ENCODE assay signal across 13 cellular contexts in genomic region chr3:123991730-123992588, GRCh38. TPM values are rescaled to one million over a fixed set of nuclear protein-coding genes. Genes with fewer than 3 reads are reported as not detected.
DNase-seq lines count a peak whose midpoint lies in the region; ATAC-seq, FAIRE-seq and TF ChIP-seq lines count a peak whose summit lies in the region.
"Not testable (repeated sequence)": the region's sequence is repeated elsewhere in the genome, so short reads cannot be mapped to it uniquely, and the experiment has no call there.
"Had no signal": no experiment of that assay in that cellular context is flagged by ENCODE, and none has a peak within 500 bp of the region (broad histone marks: within the 10 kb centered on the region; RNA-seq: fewer than 3 reads in every experiment).

Gene ROPN1 (minus strand): TSS chr3:123992124. CDS start chr3:123980481, 11,643 bp downstream.

- not testable (repeated sequence) for TF ChIP-seq POLR2A in H1 (IDR thresholded peaks at IDR 0.05; ENCODE audit: control extremely low read depth in 1 of 2, low read depth in 2 of 2, low read length in 2 of 2)

- not testable (repeated sequence) for H3K9me1 ChIP-seq in keratinocyte (ENCODE audit: control insufficient read depth, extremely low read depth, insufficient read depth, low read length)

- H3K36me3 ChIP-seq in CD4-positive, alpha-beta memory T cell (ENCODE audit: insufficient read depth, low read length); WERI-Rb-1; H1 (ENCODE audit: control insufficient read depth in 2 of 4, insufficient read depth in 4 of 4, low read length in 3 of 4); keratinocyte (ENCODE audit: control insufficient read depth in 2 of 2, extremely low read depth in 1 of 2, insufficient read depth in 2 of 2, low read length in 2 of 2); neural cell (ENCODE audit: insufficient read depth, low read length); thoracic aorta: not testable (repeated sequence)

- H3K27ac ChIP-seq in CD4-positive, alpha-beta memory T cell (ENCODE audit: low read depth, low read length); WERI-Rb-1; H1 (ENCODE audit: low read depth, low read length); keratinocyte (ENCODE audit: control insufficient read depth, insufficient read depth, low read length); neural cell (ENCODE audit: low read length); thoracic aorta: not testable (repeated sequence)

- not testable (repeated sequence) for H3K56ac ChIP-seq in H1 (replicated peaks; ENCODE audit: insufficient read length, low read depth, low read length)

- not testable (repeated sequence) for DNase-seq in CD4-positive, alpha-beta memory T cell; WERI-Rb-1; H1 (ENCODE audit: low read depth in 1 of 2, low spot score in 2 of 2); keratinocyte (ENCODE audit: low read depth, low spot score); thoracic aorta (ENCODE audit: low spot score)

- H3K14ac ChIP-seq in H1 (ENCODE audit: insufficient read length): not testable (repeated sequence)

- not testable (repeated sequence) for H3K4me1 ChIP-seq in CD4-positive, alpha-beta memory T cell (ENCODE audit: insufficient read depth, low read length); H1 (replicated peaks in 1 of 4; ENCODE audit: control insufficient read depth in 3 of 4, insufficient read depth in 4 of 4, low read length in 3 of 4); keratinocyte (ENCODE audit: control insufficient read depth, extremely low read depth, insufficient read depth, low read length)
- peaks cover 13 to 25% of the 10 kb centered on the region in 2 donors for H3K4me1 ChIP-seq in thoracic aorta (ENCODE audit: control insufficient read depth in 1 of 2, low read depth in 2 of 2)

- not testable (repeated sequence) for H2AK5ac ChIP-seq in H1 (ENCODE audit: low read depth, low read length)

- H3K9me3 Mint-ChIP-seq in CD4-positive, alpha-beta memory T cell; activated naive CD4-positive, alpha-beta T cell treated with anti-CD3 and anti-CD28 coated beads, Interleukin-2, amount 50 U/mL, for 24 hours: not testable (repeated sequence)

- intact Hi-C loops in CD4-positive, alpha-beta memory T cell (cut with micrococcal nuclease): not testable (repeated sequence)

- not testable (repeated sequence) for H3K79me2 ChIP-seq in H1 (ENCODE audit: control insufficient read depth in 1 of 2, insufficient read depth in 2 of 2, low read length in 2 of 2); keratinocyte (ENCODE audit: control insufficient read depth, insufficient read depth, low read length); neural cell (replicated peaks; ENCODE audit: insufficient read depth, low read length)

- H2BK20ac ChIP-seq in H1 (ENCODE audit: low read length): not testable (repeated sequence)

- not testable (repeated sequence) for H2BK12ac ChIP-seq in H1 (ENCODE audit: low read depth, low read length)

- not testable (repeated sequence) for H4K91ac ChIP-seq in H1 (replicated peaks; ENCODE audit: insufficient read length, low read length)

- not testable (repeated sequence) for H3K4ac ChIP-seq in H1 (replicated peaks; ENCODE audit: insufficient read length, low read depth, low read length)

- H3K79me1 ChIP-seq in H1 (ENCODE audit: low read depth, low read length): not testable (repeated sequence)

- H2BK15ac ChIP-seq in H1 (ENCODE audit: low read length): not testable (repeated sequence)

- FAIRE-seq in H1 (lab: Jason Lieb, UNC): peak; percentile 94
- FAIRE-seq in keratinocyte (lab: Jason Lieb, UNC): peak; percentile 81

- CTCF ChIA-PET in CD4-positive, alpha-beta memory T cell (lab: Charles Lee; ENCODE audit: partially characterized antibody); H1 (lab: Charles Lee; ENCODE audit: partially characterized antibody): not testable (repeated sequence)

- 23% methylated on average over 3 of the region's 49 CpGs; no CpG with 5 or more reads in 1 of the 2 experiments for WGBS in H1 (ENCODE audit: extremely low coverage in 1 of 2, insufficient coverage in 1 of 2, insufficient read length in 1 of 2, insufficient replicate concordance in 2 of 2, low coverage in 1 of 2, low lambda C conversion rate in 2 of 2, missing lambda C conversion rate in 1 of 2), 2 experiments

- not testable (repeated sequence) for H3K27me3 ChIP-seq in CD4-positive, alpha-beta memory T cell (ENCODE audit: insufficient read depth, low read length); WERI-Rb-1 (ENCODE audit: insufficient read depth, low read depth, severe bottlenecking); thoracic aorta (replicated peaks; ENCODE audit: insufficient read depth)
- H3K27me3 ChIP-seq in H1 (replicated peaks in 1 of 4; ENCODE audit: control insufficient read depth in 3 of 4, extremely low read depth in 1 of 4, insufficient read depth in 3 of 4, low read length in 3 of 4) (peaks cover 4 to 28% (median 20%) of the 10 kb centered on the region in 4 experiments), keratinocyte (ENCODE audit: control insufficient read depth, extremely low read depth, insufficient read depth, low read length) (peaks cover 34% of the 10 kb centered on the region), neural cell (ENCODE audit: insufficient read depth, low read depth, low read length) (peaks cover 16% of the 10 kb centered on the region)

- not testable (repeated sequence) for H3K23ac ChIP-seq in H1 (ENCODE audit: insufficient read length)

- not testable (repeated sequence) for H3K23me2 ChIP-seq in H1 (ENCODE audit: low read depth, low read length)

- H3K4me1 Mint-ChIP-seq in CD4-positive, alpha-beta memory T cell; activated naive CD4-positive, alpha-beta T cell treated with anti-CD3 and anti-CD28 coated beads, Interleukin-2, amount 50 U/mL, for 24 hours: not testable (repeated sequence)

- not testable (repeated sequence) for H3K9ac ChIP-seq in H1 (replicated peaks in 1 of 4; ENCODE audit: extremely low read depth in 1 of 4, low read depth in 3 of 4, low read length in 3 of 4); keratinocyte (ENCODE audit: control insufficient read depth, extremely low read depth, insufficient read depth, low read length); neural cell (ENCODE audit: low read length)

- H3K4me3 Mint-ChIP-seq in CD4-positive, alpha-beta memory T cell: peak within 1 kb of the TSS; percentile 21 to 76 (median 66)
- peak within 1 kb of the TSS; percentile 71 for H3K4me3 Mint-ChIP-seq in activated naive CD4-positive, alpha-beta T cell treated with anti-CD3 and anti-CD28 coated beads, Interleukin-2, amount 50 U/mL, for 24 hours

- not testable (repeated sequence) for H4K5ac ChIP-seq in H1 (ENCODE audit: insufficient read length, low read depth, low read length)

- H4K8ac ChIP-seq in H1 (ENCODE audit: extremely low read depth, insufficient read depth, low read length): not testable (repeated sequence)

- not testable (repeated sequence) for H4K20me1 ChIP-seq in H1 (replicated peaks in 1 of 2; ENCODE audit: control insufficient read depth in 1 of 2, insufficient read depth in 2 of 2, low read length in 2 of 2); keratinocyte (ENCODE audit: control insufficient read depth, extremely low read depth, insufficient read depth, low read length); neural cell (ENCODE audit: insufficient read depth)

- POLR2A ChIA-PET in CD4-positive, alpha-beta memory T cell (lab: Charles Lee; ENCODE audit: partially characterized antibody); H1 (lab: Charles Lee; ENCODE audit: partially characterized antibody): not testable (repeated sequence)

- not testable (repeated sequence) for TF ChIP-seq CTCF in WERI-Rb-1 (IDR thresholded peaks at IDR 0.05; ENCODE audit: low read depth, low read length); H1 (IDR thresholded peaks at IDR 0.05; ENCODE audit: control extremely low read depth in 1 of 3, insufficient read depth in 1 of 3, low read depth in 1 of 3, low read length in 3 of 3); keratinocyte (optimal IDR thresholded peaks at IDR 0.05 in 1 of 3, IDR thresholded peaks at IDR 0.05 in 1 of 3, conservative IDR thresholded peaks at IDR 0.05 in 1 of 3; ENCODE audit: extremely low read depth in 1 of 3, insufficient read depth in 2 of 3, low read length in 3 of 3); neural cell (IDR thresholded peaks at IDR 0.05; ENCODE audit: poor library complexity, severe bottlenecking); thoracic aorta (IDR thresholded peaks at IDR 0.05)

- H3K9me3 ChIP-seq in CD4-positive, alpha-beta memory T cell (ENCODE audit: control insufficient read depth in 1 of 2, low read length in 2 of 2); WERI-Rb-1 (ENCODE audit: severe bottlenecking); H1 (ENCODE audit: insufficient read depth in 2 of 2, low read depth in 1 of 2, low read length in 1 of 2); keratinocyte (ENCODE audit: control insufficient read depth, low read depth, low read length); neural cell (ENCODE audit: low read length); thoracic aorta: not testable (repeated sequence)

- not testable (repeated sequence) for H3K27ac Mint-ChIP-seq in CD4-positive, alpha-beta memory T cell; activated naive CD4-positive, alpha-beta T cell treated with anti-CD3 and anti-CD28 coated beads, Interleukin-2, amount 50 U/mL, for 24 hours

- not testable (repeated sequence) for H2AFZ ChIP-seq in H1 (ENCODE audit: low read length); keratinocyte (ENCODE audit: control insufficient read depth, low read length); neural cell (ENCODE audit: low read depth, low read length)

- H2BK5ac ChIP-seq in H1 (ENCODE audit: low read depth, low read length): not testable (repeated sequence)

- peak within 1 kb of the TSS in 1 of 2 experiments; percentile 42; a peak in 1 of 4 replicates for H3K4me2 ChIP-seq in H1 (ENCODE audit: insufficient read depth in 1 of 2, low read depth in 2 of 2, low read length in 2 of 2)
- H3K4me2 ChIP-seq in keratinocyte (ENCODE audit: control insufficient read depth, extremely low read depth, insufficient read depth, low read depth, low read length); neural cell (ENCODE audit: low read length): not testable (repeated sequence)

- H3K9me2 ChIP-seq in neural cell (ENCODE audit: insufficient read depth, low read length): not testable (repeated sequence)

- not testable (repeated sequence) for H3F3A ChIP-seq in neural cell (ENCODE audit: insufficient read depth, low read length, poor library complexity, severe bottlenecking)

- not testable (repeated sequence) for H3K18ac ChIP-seq in H1 (ENCODE audit: extremely low read depth, low read length)

- H3K27me3 Mint-ChIP-seq in CD4-positive, alpha-beta memory T cell: peaks cover 21 to 28% of the 10 kb centered on the region in 2 donors
- H3K27me3 Mint-ChIP-seq in activated naive CD4-positive, alpha-beta T cell treated with anti-CD3 and anti-CD28 coated beads, Interleukin-2, amount 50 U/mL, for 24 hours: peaks cover 25% of the 10 kb centered on the region

- H2BK120ac ChIP-seq in H1 (replicated peaks; ENCODE audit: low read depth, low read length): not testable (repeated sequence)

- not testable (repeated sequence) for H3K4me3 ChIP-seq in CD4-positive, alpha-beta memory T cell (ENCODE audit: low read length in 2 of 2); keratinocyte (ENCODE audit: control insufficient read depth in 2 of 3, extremely low read depth in 1 of 3, insufficient read depth in 2 of 3, low read depth in 1 of 3, low read length in 3 of 3)
- H3K4me3 ChIP-seq in WERI-Rb-1 (ENCODE audit: low read depth, low read length) (peak within 1 kb of the TSS; percentile 17), H1 (ENCODE audit: extremely low read depth in 1 of 4, insufficient read depth in 2 of 4, low read depth in 3 of 4, low read length in 4 of 4) (peak within 1 kb of the TSS in 1 of 4 experiments; percentile 32; a peak in 1 of 8 replicates), neural cell (ENCODE audit: low read length) (peak within 1 kb of the TSS; percentile 38), thoracic aorta (peak within 1 kb of the TSS; percentile 59)

- TF ChIP-seq RAD21 in H1 (IDR thresholded peaks at IDR 0.05 in 1 of 2, conservative IDR thresholded peaks at IDR 0.05 in 1 of 2; ENCODE audit: low read depth in 2 of 2, low read length in 2 of 2); neural cell (conservative IDR thresholded peaks at IDR 0.05): not testable (repeated sequence)

- not testable (repeated sequence) for H3K36me3 Mint-ChIP-seq in CD4-positive, alpha-beta memory T cell; activated naive CD4-positive, alpha-beta T cell treated with anti-CD3 and anti-CD28 coated beads, Interleukin-2, amount 50 U/mL, for 24 hours

- dilution Hi-C loops in keratinocyte (cut with MboI; ENCODE audit: extremely low pct_ligation_motif_present, low sequenced_read_pairs): not testable (repeated sequence)

- not testable (repeated sequence) for TF ChIP-seq EP300 in H1 (IDR thresholded peaks at IDR 0.05; ENCODE audit: borderline replicate concordance in 1 of 2, low read depth in 2 of 2, low read length in 2 of 2); neural cell (conservative IDR thresholded peaks at IDR 0.05; ENCODE audit: poor library complexity, severe bottlenecking)

- peak; percentile 52 for ATAC-seq in HG03159 (IDR thresholded peaks at IDR 0.05; ENCODE audit: unreplicated experiment)
- not testable (repeated sequence) for ATAC-seq in thoracic aorta (ENCODE audit: insufficient number of reproducible peaks, low FRiP score, low read depth)

RNA-seq across cellular contexts. Expression of gene ROPN1, which starts in this region (rescaled TPM):
- not detected for total RNA-seq in CD4-positive, alpha-beta memory T cell
- not detected for polyA plus RNA-seq in CD4-positive, alpha-beta memory T cell
- total RNA-seq in H1 (2021; fragmentation: NEBNext Ultra II Directional; extraction: Animal tissue kit (Norgen Biotek cat#: 25700)): 0.44 TPM in 1 of 2 replicates, not detected in the other
- polyA plus RNA-seq in H1 (2011; rRNA removed) (0.03 and 0.06 TPM in 2 replicates), keratinocyte (0.35 to 0.62 TPM (median 0.45 TPM) in 3 replicates), neural cell (not detected in 2 replicates)
- polyA plus RNA-seq in H1 (2011; cell fraction: cytosol; rRNA removed): 0.10 TPM
- 0.17 TPM for polyA plus RNA-seq in H1 (2011; cell fraction: nucleus; rRNA removed)
- polyA plus RNA-seq in H1 (2012, experiment 1 of 2): not detected in 4 replicates
- polyA plus RNA-seq in H1 (2012, experiment 2 of 2): not detected
- polyA plus RNA-seq in H1 (2013, experiment 1 of 2): 0.08 TPM
- 0.06 TPM for polyA plus RNA-seq in H1 (2013, experiment 2 of 2)
- polyA minus RNA-seq in H1 (2011; rRNA and poly(A)+ RNA removed): not detected in 2 replicates
- not detected for polyA minus RNA-seq in H1 (2011; cell fraction: cytosol; rRNA and poly(A)+ RNA removed)
- not detected for polyA minus RNA-seq in H1 (2011; cell fraction: nucleus; rRNA and poly(A)+ RNA removed)
- polyA plus RNA-seq in keratinocyte (2011; ENCODE audit: low read depth): not detected
- polyA plus RNA-seq in keratinocyte (2011; cell fraction: cytosol; rRNA removed): 0.52 and 0.80 TPM in 2 replicates
- 0.41 and 1.0 TPM in 2 replicates for polyA plus RNA-seq in keratinocyte (2011; cell fraction: nucleus; rRNA removed)
- 0.23 and 0.40 TPM in 2 replicates for polyA plus RNA-seq in keratinocyte (2012; ENCODE audit: low replicate concordance)
- polyA minus RNA-seq in keratinocyte (0.53 TPM in 1 of 3 replicates, not detected in the others), neural cell (not detected in 2 replicates)
- not detected for polyA minus RNA-seq in keratinocyte (2011; cell fraction: cytosol; rRNA and poly(A)+ RNA removed)
- not detected in 2 replicates for polyA minus RNA-seq in keratinocyte (2011; cell fraction: nucleus; rRNA and poly(A)+ RNA removed)
- total RNA-seq in thoracic aorta: not detected
- total RNA-seq: frontal cortex, NCI-H460, ovary, ureter had no signal
- polyA plus RNA-seq: IgD-negative memory B cell, ovary had no signal
